23 cellular contexts compared by ENCODE assay signal in genomic region chr2:167637726-167638125, GRCh38.
DNase-seq lines count a peak whose midpoint lies in the region; FAIRE-seq and TF ChIP-seq lines count a peak whose summit lies in the region.
"Had no signal": no experiment of that assay in that cellular context is flagged by ENCODE, and none has a peak within 500 bp of the region (broad histone marks: within the 10 kb centered on the region; RNA-seq: fewer than 3 reads in every experiment).

No MANE protein-coding gene starts in this region.

- H3K9me3 Mint-ChIP-seq in MCF 10A (ENCODE audit: unreplicated experiment) (no peaks in the 10 kb centered on the region), neural crest cell (peaks cover 3% of the 10 kb centered on the region), nephron progenitor cell (peaks cover 22% of the 10 kb centered on the region)
- H3K9me3 Mint-ChIP-seq: CD8-positive, alpha-beta T cell had no signal

- CTCF ChIA-PET in MCF 10A (lab: Yijun Ruan, JAX): interaction anchor here (0.6 kb wide), 1 partner anchor 78 kb away, joined by 3 read pairs; no protein-coding TSS in a partner anchor

- FAIRE-seq in bronchial epithelial cell (lab: Jason Lieb, UNC): no peak

- TF ChIP-seq POLR2A in breast epithelium (IDR thresholded peaks at IDR 0.05): no peak

- peak; percentile 11 for DNase-seq in MCF 10A (ENCODE audit: unreplicated experiment)
- DNase-seq in breast epithelium (ENCODE audit: low spot score in 2 of 2): no peak
- DNase-seq in bronchial epithelial cell (ENCODE audit: low read depth): peak; percentile 63
- DNase-seq in neural crest cell (ENCODE audit: low read depth, low spot score): no peak
- DNase-seq in activated CD4-positive, alpha-beta T cell treated with anti-CD3 and anti-CD28 coated beads for 48 hours: no peak
- no peak for DNase-seq in nephron progenitor cell
- DNase-seq in substantia nigra (lab: John Stamatoyannopoulos, UW): no peak
- DNase-seq: Caco-2; CD8-positive, alpha-beta T cell; NCI-H1092 treated with DMSO at 0.1 percent for 48 hours; NCI-H1436; NCI-H187; NCI-H2107; NCI-H446; NCI-H524 treated with DMSO at 0.1 percent for 48 hours; NCI-H774; NK-92 treated with Interleukin-12 subunit alpha and Interleukin-12 subunit beta, amount 100 ng/mL, for 24 hours; PC-9; SJCRH30 had no signal

- BruUV-seq in MCF 10A (replicated peaks; lab: Mats Ljungman, UMichigan): no TSS peak

- no peak overlapping the region for H3K4me3 Mint-ChIP-seq in MCF 10A (ENCODE audit: unreplicated experiment)
- H3K4me3 Mint-ChIP-seq in neural crest cell: no peak overlapping the region
- no peak overlapping the region for H3K4me3 Mint-ChIP-seq in nephron progenitor cell
- H3K4me3 Mint-ChIP-seq: B cell; CD8-positive, alpha-beta T cell had no signal

- H3K36me3 Mint-ChIP-seq in MCF 10A (ENCODE audit: insufficient read depth, unreplicated experiment) (no peaks in the 10 kb centered on the region), neural crest cell (ENCODE audit: low read depth) (peaks cover 2% of the 10 kb centered on the region), nephron progenitor cell (ENCODE audit: low read depth) (no peaks in the 10 kb centered on the region)
- H3K36me3 Mint-ChIP-seq: CD8-positive, alpha-beta T cell had no signal

- H3K4me1 ChIP-seq in breast epithelium: no peaks in the 10 kb centered on the region
- H3K4me1 ChIP-seq: Caco-2, SJCRH30 had no signal

- H3K4me1 Mint-ChIP-seq in MCF 10A (ENCODE audit: insufficient read depth, unreplicated experiment) (no peaks in the 10 kb centered on the region), neural crest cell (peaks cover 12% of the 10 kb centered on the region), nephron progenitor cell (no peaks in the 10 kb centered on the region)
- H3K4me1 Mint-ChIP-seq: B cell had no signal

- H3K27me3 Mint-ChIP-seq in MCF 10A (ENCODE audit: insufficient read depth, unreplicated experiment) (peaks cover 13% of the 10 kb centered on the region), neural crest cell (ENCODE audit: low read depth) (no peaks in the 10 kb centered on the region), nephron progenitor cell (ENCODE audit: low read depth, poor library complexity) (no peaks in the 10 kb centered on the region)
- H3K27me3 Mint-ChIP-seq: B cell had no signal

- TF ChIP-seq CTCF in MCF 10A (IDR thresholded peaks at IDR 0.05; ENCODE audit: unreplicated experiment) (no peak), breast epithelium (IDR thresholded peaks at IDR 0.05) (no peak), bronchial epithelial cell (IDR thresholded peaks at IDR 0.05; ENCODE audit: insufficient read depth, low read length, severe bottlenecking) (no peak), neural crest cell (conservative IDR thresholded peaks at IDR 0.05) (no peak), nephron progenitor cell (IDR thresholded peaks at IDR 0.05) (no peak)

- H3K27ac ChIP-seq in breast epithelium (no peak overlapping the region), substantia nigra (ENCODE audit: low read depth, low read length, poor library complexity, severe bottlenecking) (no peak overlapping the region)
- H3K27ac ChIP-seq: 22Rv1, C4-2B, HL-60, PC-9, SJCRH30 had no signal

- no peak overlapping the region for H3K27ac Mint-ChIP-seq in MCF 10A (ENCODE audit: low read depth, unreplicated experiment)
- H3K27ac Mint-ChIP-seq in neural crest cell (ENCODE audit: unreplicated experiment): peak overlapping the region; percentile 44
- H3K27ac Mint-ChIP-seq in nephron progenitor cell: no peak overlapping the region
- H3K27ac Mint-ChIP-seq: B cell; CD8-positive, alpha-beta T cell had no signal

- H3K4me3 ChIP-seq in breast epithelium (no peak overlapping the region), bronchial epithelial cell (ENCODE audit: low read depth, low read length) (no peak overlapping the region)
- H3K4me3 ChIP-seq: PC-9, SJCRH30 had no signal

- no peaks in the 10 kb centered on the region for H3K27me3 ChIP-seq in breast epithelium
- H3K27me3 ChIP-seq in bronchial epithelial cell (ENCODE audit: control insufficient read depth, insufficient read depth, low read length): no peaks in the 10 kb centered on the region
- H3K27me3 ChIP-seq: SJCRH30 had no signal

- intact Hi-C loops in MCF 10A (cut with micrococcal nuclease) (no loop called here), breast epithelium (cut with DNase I; ENCODE audit: low total_unique reads) (no loop called here)

- H3K36me3 ChIP-seq in breast epithelium (no peaks in the 10 kb centered on the region), bronchial epithelial cell (ENCODE audit: control insufficient read depth, insufficient read depth, low read length) (no peaks in the 10 kb centered on the region)
- H3K36me3 ChIP-seq: SJCRH30 had no signal

- peaks cover 0 to 9% of the 10 kb centered on the region in 2 donors for H3K9me3 ChIP-seq in breast epithelium
- H3K9me3 ChIP-seq: Caco-2, SJCRH30 had no signal

- POLR2A ChIA-PET in MCF 10A (lab: Yijun Ruan, JAX): interaction anchor here (0.6 kb wide), 1 partner anchor 49 kb away, joined by 3 read pairs; no protein-coding TSS in a partner anchor

Comparison
In these comparisons a context has a peak if more than half of its experiments do, and no peak if none do; other contexts are left out.
1. DNase-seq: peak in MCF 10A (single experiment) and bronchial epithelial cell (single experiment); none in breast epithelium (0 of 2), neural crest cell (single experiment), activated CD4-positive, alpha-beta T cell treated with anti-CD3 and anti-CD28 coated beads for 48 hours (single experiment), nephron progenitor cell (single experiment) and substantia nigra (0 of 49).